Comparison of ENCODE assay signal across 2 cellular contexts in the genomic region with DNA sequence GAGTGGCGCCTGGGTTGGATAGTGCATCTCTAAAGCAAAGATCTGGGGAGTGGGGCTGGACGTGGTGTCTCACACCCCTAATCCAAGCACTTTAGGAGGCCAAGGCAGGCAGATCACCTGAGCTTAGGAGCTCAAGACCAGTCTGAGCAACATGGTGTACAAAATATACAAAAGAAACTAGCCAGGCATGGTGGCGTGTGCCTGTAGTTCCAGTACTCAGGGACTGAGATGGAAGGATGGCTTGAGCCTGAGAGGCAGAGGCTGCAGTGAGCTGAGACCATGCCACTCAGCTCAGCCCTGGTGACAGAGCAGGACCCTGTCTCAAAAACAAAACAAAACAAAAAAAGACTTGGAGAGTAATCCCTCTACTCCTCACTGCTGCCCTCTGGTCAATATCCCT.
TF ChIP-seq lines count a peak whose summit lies in the region.

No MANE protein-coding gene starts in this region.

TF ChIP-seq in SK-N-SH, 30 proteins besides CTCF, POLR2A, EP300 and RAD21 (continued from another document):
- no peak for TF ChIP-seq NFIC (IDR thresholded peaks at IDR 0.05; ENCODE audit: borderline replicate concordance)
- TF ChIP-seq FOSL2 (IDR thresholded peaks at IDR 0.05; ENCODE audit: borderline replicate concordance, low read depth), result no peak
- TF ChIP-seq TEAD4 (IDR thresholded peaks at IDR 0.05; ENCODE audit: borderline replicate concordance, insufficient read depth), result no peak
- no peak for TF ChIP-seq TCF12 (IDR thresholded peaks at IDR 0.05)
- TF ChIP-seq, protein P1, sequence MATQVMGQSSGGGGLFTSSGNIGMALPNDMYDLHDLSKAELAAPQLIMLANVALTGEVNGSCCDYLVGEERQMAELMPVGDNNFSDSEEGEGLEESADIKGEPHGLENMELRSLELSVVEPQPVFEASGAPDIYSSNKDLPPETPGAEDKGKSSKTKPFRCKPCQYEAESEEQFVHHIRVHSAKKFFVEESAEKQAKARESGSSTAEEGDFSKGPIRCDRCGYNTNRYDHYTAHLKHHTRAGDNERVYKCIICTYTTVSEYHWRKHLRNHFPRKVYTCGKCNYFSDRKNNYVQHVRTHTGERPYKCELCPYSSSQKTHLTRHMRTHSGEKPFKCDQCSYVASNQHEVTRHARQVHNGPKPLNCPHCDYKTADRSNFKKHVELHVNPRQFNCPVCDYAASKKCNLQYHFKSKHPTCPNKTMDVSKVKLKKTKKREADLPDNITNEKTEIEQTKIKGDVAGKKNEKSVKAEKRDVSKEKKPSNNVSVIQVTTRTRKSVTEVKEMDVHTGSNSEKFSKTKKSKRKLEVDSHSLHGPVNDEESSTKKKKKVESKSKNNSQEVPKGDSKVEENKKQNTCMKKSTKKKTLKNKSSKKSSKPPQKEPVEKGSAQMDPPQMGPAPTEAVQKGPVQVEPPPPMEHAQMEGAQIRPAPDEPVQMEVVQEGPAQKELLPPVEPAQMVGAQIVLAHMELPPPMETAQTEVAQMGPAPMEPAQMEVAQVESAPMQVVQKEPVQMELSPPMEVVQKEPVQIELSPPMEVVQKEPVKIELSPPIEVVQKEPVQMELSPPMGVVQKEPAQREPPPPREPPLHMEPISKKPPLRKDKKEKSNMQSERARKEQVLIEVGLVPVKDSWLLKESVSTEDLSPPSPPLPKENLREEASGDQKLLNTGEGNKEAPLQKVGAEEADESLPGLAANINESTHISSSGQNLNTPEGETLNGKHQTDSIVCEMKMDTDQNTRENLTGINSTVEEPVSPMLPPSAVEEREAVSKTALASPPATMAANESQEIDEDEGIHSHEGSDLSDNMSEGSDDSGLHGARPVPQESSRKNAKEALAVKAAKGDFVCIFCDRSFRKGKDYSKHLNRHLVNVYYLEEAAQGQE (IDR thresholded peaks at IDR 0.05; ENCODE audit: low read depth, low read length), result no peak

TF ChIP-seq in SK-N-SH treated with all-trans-retinoic acid at 6 μM for 48 hours, 23 proteins besides CTCF, POLR2A, EP300 and RAD21 (continued from another document):
- TF ChIP-seq, protein P2, sequence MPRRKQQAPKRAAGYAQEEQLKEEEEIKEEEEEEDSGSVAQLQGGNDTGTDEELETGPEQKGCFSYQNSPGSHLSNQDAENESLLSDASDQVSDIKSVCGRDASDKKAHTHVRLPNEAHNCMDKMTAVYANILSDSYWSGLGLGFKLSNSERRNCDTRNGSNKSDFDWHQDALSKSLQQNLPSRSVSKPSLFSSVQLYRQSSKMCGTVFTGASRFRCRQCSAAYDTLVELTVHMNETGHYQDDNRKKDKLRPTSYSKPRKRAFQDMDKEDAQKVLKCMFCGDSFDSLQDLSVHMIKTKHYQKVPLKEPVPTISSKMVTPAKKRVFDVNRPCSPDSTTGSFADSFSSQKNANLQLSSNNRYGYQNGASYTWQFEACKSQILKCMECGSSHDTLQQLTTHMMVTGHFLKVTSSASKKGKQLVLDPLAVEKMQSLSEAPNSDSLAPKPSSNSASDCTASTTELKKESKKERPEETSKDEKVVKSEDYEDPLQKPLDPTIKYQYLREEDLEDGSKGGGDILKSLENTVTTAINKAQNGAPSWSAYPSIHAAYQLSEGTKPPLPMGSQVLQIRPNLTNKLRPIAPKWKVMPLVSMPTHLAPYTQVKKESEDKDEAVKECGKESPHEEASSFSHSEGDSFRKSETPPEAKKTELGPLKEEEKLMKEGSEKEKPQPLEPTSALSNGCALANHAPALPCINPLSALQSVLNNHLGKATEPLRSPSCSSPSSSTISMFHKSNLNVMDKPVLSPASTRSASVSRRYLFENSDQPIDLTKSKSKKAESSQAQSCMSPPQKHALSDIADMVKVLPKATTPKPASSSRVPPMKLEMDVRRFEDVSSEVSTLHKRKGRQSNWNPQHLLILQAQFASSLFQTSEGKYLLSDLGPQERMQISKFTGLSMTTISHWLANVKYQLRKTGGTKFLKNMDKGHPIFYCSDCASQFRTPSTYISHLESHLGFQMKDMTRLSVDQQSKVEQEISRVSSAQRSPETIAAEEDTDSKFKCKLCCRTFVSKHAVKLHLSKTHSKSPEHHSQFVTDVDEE (CRISPR knock-in tag; IDR thresholded peaks at IDR 0.05), result no peak
- TF ChIP-seq TCF4 (CRISPR knock-in tag; IDR thresholded peaks at IDR 0.05; ENCODE audit: borderline replicate concordance) (no peak), RARB (CRISPR knock-in tag; IDR thresholded peaks at IDR 0.05) (no peak), ZC3H10 (CRISPR knock-in tag; IDR thresholded peaks at IDR 0.05) (no peak), GLIS3 (CRISPR knock-in tag; IDR thresholded peaks at IDR 0.05) (no peak), ESRRG (CRISPR knock-in tag; IDR thresholded peaks at IDR 0.05) (no peak), ARNTL (CRISPR knock-in tag; IDR thresholded peaks at IDR 0.05; ENCODE audit: borderline replicate concordance, low read depth) (no peak), ZFP30 (CRISPR knock-in tag; IDR thresholded peaks at IDR 0.05) (no peak), ZNF8 (CRISPR knock-in tag; IDR thresholded peaks at IDR 0.05) (no peak), ISL1 (CRISPR knock-in tag; IDR thresholded peaks at IDR 0.05) (no peak), CSRNP3 (CRISPR knock-in tag; IDR thresholded peaks at IDR 0.05) (no peak), SNAI2 (CRISPR knock-in tag; IDR thresholded peaks at IDR 0.05) (no peak)
- TF ChIP-seq, protein P3, sequence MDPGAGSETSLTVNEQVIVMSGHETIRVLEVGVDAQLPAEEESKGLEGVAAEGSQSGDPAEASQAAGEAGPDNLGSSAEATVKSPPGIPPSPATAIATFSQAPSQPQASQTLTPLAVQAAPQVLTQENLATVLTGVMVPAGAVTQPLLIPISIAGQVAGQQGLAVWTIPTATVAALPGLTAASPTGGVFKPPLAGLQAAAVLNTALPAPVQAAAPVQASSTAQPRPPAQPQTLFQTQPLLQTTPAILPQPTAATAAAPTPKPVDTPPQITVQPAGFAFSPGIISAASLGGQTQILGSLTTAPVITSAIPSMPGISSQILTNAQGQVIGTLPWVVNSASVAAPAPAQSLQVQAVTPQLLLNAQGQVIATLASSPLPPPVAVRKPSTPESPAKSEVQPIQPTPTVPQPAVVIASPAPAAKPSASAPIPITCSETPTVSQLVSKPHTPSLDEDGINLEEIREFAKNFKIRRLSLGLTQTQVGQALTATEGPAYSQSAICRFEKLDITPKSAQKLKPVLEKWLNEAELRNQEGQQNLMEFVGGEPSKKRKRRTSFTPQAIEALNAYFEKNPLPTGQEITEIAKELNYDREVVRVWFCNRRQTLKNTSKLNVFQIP (CRISPR knock-in tag; IDR thresholded peaks at IDR 0.05; ENCODE audit: borderline replicate concordance, low read depth), result no peak
